In the genomic region with DNA sequence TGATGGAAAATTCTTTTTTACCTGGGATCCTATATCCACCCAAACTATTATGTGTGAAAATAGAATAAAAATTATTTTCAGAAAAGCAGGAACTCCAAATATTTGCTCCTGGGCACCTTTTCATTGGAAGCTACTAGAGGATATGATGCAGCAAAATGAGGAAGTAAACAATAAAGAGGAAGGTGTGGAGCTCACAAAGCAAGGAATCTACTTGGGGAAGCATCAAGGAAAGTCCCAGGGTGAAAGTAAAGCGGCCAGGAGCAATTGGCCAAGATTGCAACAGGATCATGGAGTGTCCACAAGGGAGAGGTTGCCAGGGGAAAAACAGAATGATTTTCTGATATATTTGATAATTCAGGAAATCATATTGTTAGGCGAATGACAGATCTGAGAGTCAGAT, we compare ENCODE assay signal across 21 cellular contexts.
DNase-seq lines count a peak whose midpoint lies in the region; ATAC-seq, FAIRE-seq and TF ChIP-seq lines count a peak whose summit lies in the region.
"Had no signal": no experiment of that assay in that cellular context is flagged by ENCODE, and none has a peak within 500 bp of the region (broad histone marks: within the 10 kb centered on the region; RNA-seq: fewer than 3 reads in every experiment).

No MANE protein-coding gene starts in this region.

- ATAC-seq in activated CD8-positive, alpha-beta memory T cell treated with anti-CD3 and anti-CD28 coated beads, Interleukin-2, amount 10 ng/mL, durations not matched to agents 7 days and 5 days, result no peak
- ATAC-seq in natural killer cell treated with Interleukin-12 subunit alpha and Interleukin-12 subunit beta and Interleukin-15 and Interleukin-18, amount 100 ng/mL, for 72 hours, result no peak
- ATAC-seq in HG03469 (IDR thresholded peaks at IDR 0.05; ENCODE audit: unreplicated experiment), result no peak
- ATAC-seq: gastrocnemius medialis, left lung had no signal

- no peak for FAIRE-seq in bronchial epithelial cell (lab: Jason Lieb, UNC)

- H3K27me3 Mint-ChIP-seq in activated CD8-positive, alpha-beta memory T cell treated with anti-CD3 and anti-CD28 coated beads, Interleukin-2, amount 10 ng/mL, durations not matched to agents 7 days and 5 days, result no peaks in the 10 kb centered on the region
- no peaks in the 10 kb centered on the region for H3K27me3 Mint-ChIP-seq in natural killer cell treated with Interleukin-12 subunit alpha and Interleukin-12 subunit beta and Interleukin-15 and Interleukin-18, amount 100 ng/mL, for 72 hours

- TF ChIP-seq CTCF in bronchial epithelial cell (IDR thresholded peaks at IDR 0.05; ENCODE audit: insufficient read depth, low read length, severe bottlenecking), result no peak

- no peak overlapping the region for H3K27ac Mint-ChIP-seq in activated CD8-positive, alpha-beta memory T cell treated with anti-CD3 and anti-CD28 coated beads, Interleukin-2, amount 10 ng/mL, durations not matched to agents 7 days and 5 days
- H3K27ac Mint-ChIP-seq in natural killer cell treated with Interleukin-12 subunit alpha and Interleukin-12 subunit beta and Interleukin-15 and Interleukin-18, amount 100 ng/mL, for 72 hours, result peak overlapping the region; percentile 47 to 65

- peaks cover 65% of the 10 kb centered on the region for H3K4me1 Mint-ChIP-seq in activated CD8-positive, alpha-beta memory T cell treated with anti-CD3 and anti-CD28 coated beads, Interleukin-2, amount 10 ng/mL, durations not matched to agents 7 days and 5 days
- H3K4me1 Mint-ChIP-seq in natural killer cell treated with Interleukin-12 subunit alpha and Interleukin-12 subunit beta and Interleukin-15 and Interleukin-18, amount 100 ng/mL, for 72 hours (ENCODE audit: low read depth in 2 of 2), result peaks cover 52 to 54% of the 10 kb centered on the region in 2 donors

- no peaks in the 10 kb centered on the region for H3K27me3 ChIP-seq in bronchial epithelial cell (ENCODE audit: control insufficient read depth, insufficient read depth, low read length)
- H3K27me3 ChIP-seq: ascending aorta, right atrium auricular region, upper lobe of left lung had no signal

- peaks cover 78% of the 10 kb centered on the region for H3K36me3 Mint-ChIP-seq in activated CD8-positive, alpha-beta memory T cell treated with anti-CD3 and anti-CD28 coated beads, Interleukin-2, amount 10 ng/mL, durations not matched to agents 7 days and 5 days
- peaks cover 19% of the 10 kb centered on the region for H3K36me3 Mint-ChIP-seq in natural killer cell treated with Interleukin-12 subunit alpha and Interleukin-12 subunit beta and Interleukin-15 and Interleukin-18, amount 100 ng/mL, for 72 hours

- H3K4me3 ChIP-seq in bronchial epithelial cell (ENCODE audit: low read depth, low read length), result no peak overlapping the region
- H3K4me3 ChIP-seq: ascending aorta, gastrocnemius medialis, left lung, right atrium auricular region, upper lobe of left lung had no signal

- no peak overlapping the region for H3K4me3 Mint-ChIP-seq in activated CD8-positive, alpha-beta memory T cell treated with anti-CD3 and anti-CD28 coated beads, Interleukin-2, amount 10 ng/mL, durations not matched to agents 7 days and 5 days
- no peak overlapping the region for H3K4me3 Mint-ChIP-seq in natural killer cell treated with Interleukin-12 subunit alpha and Interleukin-12 subunit beta and Interleukin-15 and Interleukin-18, amount 100 ng/mL, for 72 hours

- H3K9me3 Mint-ChIP-seq in activated CD8-positive, alpha-beta memory T cell treated with anti-CD3 and anti-CD28 coated beads, Interleukin-2, amount 10 ng/mL, durations not matched to agents 7 days and 5 days (ENCODE audit: low read depth), result peaks cover 10% of the 10 kb centered on the region
- H3K9me3 Mint-ChIP-seq in natural killer cell treated with Interleukin-12 subunit alpha and Interleukin-12 subunit beta and Interleukin-15 and Interleukin-18, amount 100 ng/mL, for 72 hours, result no peaks in the 10 kb centered on the region

- CTCF ChIA-PET in activated CD8-positive, alpha-beta memory T cell treated with anti-CD3 and anti-CD28 coated beads, Interleukin-2, amount 10 ng/mL, durations not matched to agents 7 days and 5 days (lab: Charles Lee), result interaction anchor here (0.8 kb wide), 1 partner anchor 15 kb away, joined by 3 read pairs; no protein-coding TSS in a partner anchor

- DNase-seq in activated CD8-positive, alpha-beta memory T cell treated with anti-CD3 and anti-CD28 coated beads, Interleukin-2, amount 10 ng/mL, durations not matched to agents 7 days and 5 days, result peak; percentile 5
- no peak for DNase-seq in activated CD8-positive, alpha-beta memory T cell treated with anti-CD3 and anti-CD28 coated beads, Interleukin-2, amount 50 U/mL, for 4 hours
- peak; percentile 48 for DNase-seq in MV-4-11 (lab: John Stamatoyannopoulos, UW)
- DNase-seq in bronchial epithelial cell (ENCODE audit: low read depth), result peak; percentile 66
- no peak for DNase-seq in natural killer cell treated with Interleukin-12 subunit alpha and Interleukin-12 subunit beta and Interleukin-15 and Interleukin-18, amount 100 ng/mL, for 72 hours (ENCODE audit: low spot score)
- no peak for DNase-seq in AML-193 (lab: John Stamatoyannopoulos, UW)
- DNase-seq in HK-2 (ENCODE audit: unreplicated experiment), result no peak
- DNase-seq: ACHN; activated CD4-positive, CD25-positive, alpha-beta regulatory T cell; activated naive CD4-positive, alpha-beta T cell; COR-L47; EL; gastrocnemius medialis; NCI-H187 treated with DMSO at 0.1 percent for 48 hours; NCI-H446 treated with DMSO at 0.1 percent for 48 hours; NK-92 treated with Interleukin-12 subunit alpha and Interleukin-12 subunit beta, amount 100 ng/mL, for 24 hours had no signal

- H3K36me3 ChIP-seq in bronchial epithelial cell (ENCODE audit: control insufficient read depth, insufficient read depth, low read length), result no peaks in the 10 kb centered on the region
- H3K36me3 ChIP-seq: ascending aorta, gastrocnemius medialis, left lung, right atrium auricular region, upper lobe of left lung had no signal

Comparison
In these comparisons a context has a peak if more than half of its experiments do, and no peak if none do; other contexts are left out.
1. DNase-seq: peak in activated CD8-positive, alpha-beta memory T cell treated with anti-CD3 and anti-CD28 coated beads, Interleukin-2, amount 10 ng/mL, durations not matched to agents 7 days and 5 days (single experiment), MV-4-11 (single experiment) and bronchial epithelial cell (single experiment); none in activated CD8-positive, alpha-beta memory T cell treated with anti-CD3 and anti-CD28 coated beads, Interleukin-2, amount 50 U/mL, for 4 hours (single experiment), natural killer cell treated with Interleukin-12 subunit alpha and Interleukin-12 subunit beta and Interleukin-15 and Interleukin-18, amount 100 ng/mL, for 72 hours (single experiment), AML-193 (0 of 2) and HK-2 (single experiment).